In genomic region chr3:190306513-190307163, GRCh38 we compare ENCODE assay signal across 11 cellular contexts. TPM values are rescaled to one million over a fixed set of nuclear protein-coding genes. Genes with fewer than 3 reads are reported as not detected.
DNase-seq lines count a peak whose midpoint lies in the region; ATAC-seq lines count a peak whose summit lies in the region.
"Had no signal": no experiment of that assay in that cellular context is flagged by ENCODE, and none has a peak within 500 bp of the region (broad histone marks: within the 10 kb centered on the region; RNA-seq: fewer than 3 reads in every experiment).

No MANE protein-coding gene starts in this region.

- H3K4me3 Mint-ChIP-seq in activated CD4-positive, alpha-beta T cell treated with anti-CD3 and anti-CD28 coated beads, Interleukin-2, amount 10 ng/mL, durations not matched to agents 24 days and 14 days, result peak overlapping the region; percentile 19

- intact Hi-C loops in activated CD4-positive, alpha-beta T cell treated with anti-CD3 and anti-CD28 coated beads, Interleukin-2, amount 10 ng/mL, durations not matched to agents 24 days and 14 days (cut with micrococcal nuclease), result loop anchor here (1.0 kb wide), 1 partner anchor 13 kb away; no protein-coding TSS in a partner anchor

- H3K4me1 ChIP-seq in skeletal muscle tissue (ENCODE audit: control insufficient read depth in 3 of 3, insufficient read depth in 3 of 3, low read length in 3 of 3), result no peaks in the 10 kb centered on the region

- no peak overlapping the region for H3K9ac ChIP-seq in skeletal muscle tissue (ENCODE audit: low read depth in 1 of 3, low read length in 3 of 3)

- no peaks in the 10 kb centered on the region for H3K27me3 ChIP-seq in skeletal muscle tissue (ENCODE audit: control insufficient read depth in 3 of 3, insufficient read depth in 3 of 3, low read length in 3 of 3)
- H3K27me3 ChIP-seq: brain microvascular endothelial cell had no signal

- no peak for ATAC-seq in HG03378 (IDR thresholded peaks at IDR 0.05; ENCODE audit: unreplicated experiment)

- DNase-seq in activated CD4-positive, alpha-beta T cell treated with anti-CD3 and anti-CD28 coated beads, Interleukin-2, amount 10 ng/mL, durations not matched to agents 24 days and 14 days, result peak; percentile 63
- no peak for DNase-seq in activated CD4-positive, alpha-beta T cell treated with anti-CD3 and anti-CD28 coated beads, Interleukin-2, amount 50 U/mL, for 1 hour
- DNase-seq in NCI-H774 (lab: John Stamatoyannopoulos, UW), result peak; percentile 89
- DNase-seq in epithelial cell of prostate (ENCODE audit: low read depth, low spot score), result peak; percentile 87
- no peak for DNase-seq in amygdala (lab: John Stamatoyannopoulos, UW)
- no peak for DNase-seq in substantia nigra (lab: John Stamatoyannopoulos, UW)
- DNase-seq: brain microvascular endothelial cell, SW 1271 had no signal

- peaks cover 19% of the 10 kb centered on the region for H3K4me1 Mint-ChIP-seq in activated CD4-positive, alpha-beta T cell treated with anti-CD3 and anti-CD28 coated beads, Interleukin-2, amount 10 ng/mL, durations not matched to agents 24 days and 14 days

- no peaks in the 10 kb centered on the region for H3K36me3 ChIP-seq in skeletal muscle tissue (ENCODE audit: control insufficient read depth in 3 of 3, insufficient read depth in 3 of 3, low read length in 3 of 3)
- H3K36me3 ChIP-seq: brain microvascular endothelial cell had no signal

- H3K27ac ChIP-seq in epithelial cell of prostate, result peak overlapping the region; percentile 95
- peak overlapping the region; percentile 12 for H3K27ac ChIP-seq in skeletal muscle tissue (ENCODE audit: low read depth, low read length)
- H3K27ac ChIP-seq in substantia nigra (ENCODE audit: low read depth, low read length, poor library complexity, severe bottlenecking), result no peak overlapping the region
- H3K27ac ChIP-seq: brain microvascular endothelial cell had no signal

- no peaks in the 10 kb centered on the region for H3K27me3 Mint-ChIP-seq in activated CD4-positive, alpha-beta T cell treated with anti-CD3 and anti-CD28 coated beads, Interleukin-2, amount 10 ng/mL, durations not matched to agents 24 days and 14 days

- peak overlapping the region; percentile 71 for H3K27ac Mint-ChIP-seq in activated CD4-positive, alpha-beta T cell treated with anti-CD3 and anti-CD28 coated beads, Interleukin-2, amount 10 ng/mL, durations not matched to agents 24 days and 14 days

- no peaks in the 10 kb centered on the region for H3K9me3 ChIP-seq in skeletal muscle tissue (ENCODE audit: control insufficient read depth in 3 of 3, low read length in 3 of 3)

- peak overlapping the region in 1 of 3 donors; percentile 6 for H3K4me3 ChIP-seq in skeletal muscle tissue (ENCODE audit: low read length in 3 of 3)
- H3K4me3 ChIP-seq: skin epidermis had no signal

- H3K36me3 Mint-ChIP-seq in activated CD4-positive, alpha-beta T cell treated with anti-CD3 and anti-CD28 coated beads, Interleukin-2, amount 10 ng/mL, durations not matched to agents 24 days and 14 days (ENCODE audit: low read depth), result no peaks in the 10 kb centered on the region

- H3K9me3 Mint-ChIP-seq in activated CD4-positive, alpha-beta T cell treated with anti-CD3 and anti-CD28 coated beads, Interleukin-2, amount 10 ng/mL, durations not matched to agents 24 days and 14 days, result peaks cover 11% of the 10 kb centered on the region

RNA-seq across cellular contexts. Expression of gene CLDN1, which starts 15.6 kb away (rescaled TPM):
- total RNA-seq in activated CD4-positive, alpha-beta T cell treated with anti-CD3 and anti-CD28 coated beads, Interleukin-2, amount 10 ng/mL, durations not matched to agents 24 days and 14 days, result 0.33 and 0.52 TPM in 2 replicates
- total RNA-seq in skeletal muscle tissue, result 1.6 TPM

Comparison
In these comparisons a context has a peak if more than half of its experiments do, and no peak if none do; other contexts are left out.
1. DNase-seq: peak in activated CD4-positive, alpha-beta T cell treated with anti-CD3 and anti-CD28 coated beads, Interleukin-2, amount 10 ng/mL, durations not matched to agents 24 days and 14 days (single experiment), NCI-H774 (single experiment) and epithelial cell of prostate (single experiment); none in activated CD4-positive, alpha-beta T cell treated with anti-CD3 and anti-CD28 coated beads, Interleukin-2, amount 50 U/mL, for 1 hour (single experiment), amygdala (0 of 56) and substantia nigra (0 of 49).